In genomic region chr10:128105383-128105782, GRCh38 we compare ENCODE assay signal across 21 cellular contexts.
"Had no signal": no experiment of that assay in that cellular context is flagged by ENCODE, and none has a peak within 500 bp of the region (broad histone marks: within the 10 kb centered on the region; RNA-seq: fewer than 3 reads in every experiment).

No MANE protein-coding gene starts in this region.

- H3K9me3 ChIP-seq: gastrocnemius medialis, heart right ventricle, sigmoid colon, stomach, thoracic aorta, transverse colon had no signal

- DNase-seq: cortex of kidney; dorsolateral prefrontal cortex; effector CD8-positive, alpha-beta T cell; gastrocnemius medialis; heart right ventricle; hypothalamus; kidney glomerular epithelial cell; mesendoderm; naive thymus-derived CD4-positive, alpha-beta T cell; nephron progenitor cell; posterior cingulate gyrus; sigmoid colon; stimulated activated CD4-positive, alpha-beta T cell treated with anti-CD3 and anti-CD28 coated beads, Interleukin-2, amount 100 ng/mL, for 24 hours; stimulated activated CD4-positive, alpha-beta T cell treated with anti-CD3 and anti-CD28 coated beads, Interleukin-4, amount 100 ng/mL, for 4 hours; stimulated activated naive CD4-positive, alpha-beta T cell; stomach; substantia nigra; transverse colon had no signal

- H3K4me3 ChIP-seq: dorsolateral prefrontal cortex, gastrocnemius medialis, heart right ventricle, sigmoid colon, skin epidermis, stomach, thoracic aorta, transverse colon had no signal

- H3K27me3 ChIP-seq: gastrocnemius medialis, sigmoid colon, stomach, transverse colon had no signal

- H3K36me3 ChIP-seq: gastrocnemius medialis, sigmoid colon, thoracic aorta, transverse colon had no signal

- H3K4me1 ChIP-seq: gastrocnemius medialis, heart right ventricle, transverse colon had no signal

- FAIRE-seq: islet of Langerhans had no signal

- H3K27ac ChIP-seq: dorsolateral prefrontal cortex, gastrocnemius medialis, heart right ventricle, sigmoid colon, stomach, thoracic aorta, transverse colon had no signal

- ATAC-seq: gastrocnemius medialis; heart right ventricle; naive thymus-derived CD4-positive, alpha-beta T cell had no signal
